13 cellular contexts compared by ENCODE assay signal in the genomic region with DNA sequence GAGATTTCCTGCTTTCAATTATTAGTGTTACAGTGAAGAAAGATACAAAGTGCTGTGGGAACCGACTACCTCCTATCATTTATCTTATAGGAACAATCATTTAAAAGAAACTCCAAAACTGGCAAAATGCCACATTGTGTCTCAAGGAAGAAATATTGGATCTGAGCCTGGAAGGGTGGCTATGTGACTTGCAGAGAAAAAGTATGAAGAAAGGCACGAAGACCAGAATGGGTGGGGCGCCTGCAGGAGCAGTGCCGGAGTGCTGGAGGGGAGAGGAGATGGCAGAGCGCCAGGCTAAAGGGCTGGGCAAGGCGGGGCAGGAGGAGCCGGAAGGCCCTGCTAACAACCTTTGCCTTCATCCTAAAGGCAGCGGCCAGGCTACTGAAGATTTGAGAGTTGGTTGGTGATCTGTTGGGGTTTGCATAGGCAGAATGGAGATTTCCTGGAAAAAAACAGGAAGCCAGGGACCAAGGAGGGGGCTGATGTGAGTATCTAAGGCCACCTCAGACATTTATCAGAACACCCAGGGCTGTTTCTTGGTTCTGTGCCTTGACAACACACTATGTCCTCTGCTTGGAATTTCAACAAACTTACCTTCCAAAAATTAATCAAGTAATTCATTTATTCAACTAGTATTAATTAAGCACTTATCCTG.
DNase-seq lines count a peak whose midpoint lies in the region; ATAC-seq and TF ChIP-seq lines count a peak whose summit lies in the region.
"Had no signal": no experiment of that assay in that cellular context is flagged by ENCODE, and none has a peak within 500 bp of the region (broad histone marks: within the 10 kb centered on the region; RNA-seq: fewer than 3 reads in every experiment).

No MANE protein-coding gene starts in this region.

- H3K9me3 ChIP-seq in mesenchymal stem cell (ENCODE audit: control insufficient read depth, low read length), result no peaks in the 10 kb centered on the region
- H3K9me3 ChIP-seq: heart left ventricle had no signal

- DNase-seq in CD1c-positive myeloid dendritic cell (ENCODE audit: extremely low spot score) (peak; percentile 14), NCI-H226 (peak; percentile 22), chondrocyte (ENCODE audit: low spot score) (no peak), mesenchymal stem cell (peak; percentile 33), substantia nigra (lab: John Stamatoyannopoulos, UW) (no peak), Kasumi-1 (lab: John Stamatoyannopoulos, UW) (no peak), GM23338 (ENCODE audit: low spot score) (no peak)
- no peak for DNase-seq in activated naive CD8-positive, alpha-beta T cell treated with anti-CD3 and anti-CD28 coated beads for 36 hours
- DNase-seq: activated CD8-positive, alpha-beta T cell treated with anti-CD3 and anti-CD28 coated beads for 36 hours; amniotic stem cell; C1 segment of cervical spinal cord; SHP77 had no signal

- H3K23ac ChIP-seq in mesenchymal stem cell (ENCODE audit: low read length in 2 of 2), result no peak overlapping the region

- TF ChIP-seq CTCF in chondrocyte (IDR thresholded peaks at IDR 0.05) (no peak), GM23338 (conservative IDR thresholded peaks at IDR 0.05; ENCODE audit: low read depth in 2 of 2) (no peak)

- H2AFZ ChIP-seq in mesenchymal stem cell (ENCODE audit: low read depth, low read length) (no peak overlapping the region), GM23338 (no peak overlapping the region)

- no peaks in the 10 kb centered on the region for H3K36me3 ChIP-seq in mesenchymal stem cell (ENCODE audit: control insufficient read depth in 1 of 2, insufficient read depth in 2 of 2, low read depth in 1 of 2, low read length in 2 of 2)
- no peaks in the 10 kb centered on the region for H3K36me3 ChIP-seq in GM23338 (ENCODE audit: insufficient read depth)
- H3K36me3 ChIP-seq: heart left ventricle had no signal

- H3K18ac ChIP-seq in mesenchymal stem cell (ENCODE audit: low read depth in 1 of 2, low read length in 2 of 2), result peak overlapping the region in 1 of 2 experiments; percentile 9

- no peaks in the 10 kb centered on the region for H4K20me1 ChIP-seq in GM23338 (replicated peaks; ENCODE audit: insufficient read depth)

- H3K9me3 Mint-ChIP-seq in chondrocyte (ENCODE audit: low read depth) (no peaks in the 10 kb centered on the region), GM23338 (no peaks in the 10 kb centered on the region; the same call in 2 of the 3 replicates)
- no peaks in the 10 kb centered on the region for H3K9me3 Mint-ChIP-seq in activated naive CD8-positive, alpha-beta T cell treated with anti-CD3 and anti-CD28 coated beads for 36 hours
- H3K9me3 Mint-ChIP-seq: activated CD8-positive, alpha-beta T cell treated with anti-CD3 and anti-CD28 coated beads for 36 hours had no signal

- no peak overlapping the region for H4K8ac ChIP-seq in mesenchymal stem cell (ENCODE audit: low read length)

- H3K4me1 Mint-ChIP-seq in chondrocyte (ENCODE audit: low read depth) (peaks cover 34% of the 10 kb centered on the region), GM23338 (peaks cover 18% of the 10 kb centered on the region)
- H3K4me1 Mint-ChIP-seq in activated naive CD8-positive, alpha-beta T cell treated with anti-CD3 and anti-CD28 coated beads for 36 hours, result no peaks in the 10 kb centered on the region

- 83% methylated on average over 7 of the region's 8 CpGs for WGBS in mesenchymal stem cell

- no peak overlapping the region for H4K91ac ChIP-seq in mesenchymal stem cell (ENCODE audit: low read length)

- H3K27me3 Mint-ChIP-seq in chondrocyte (ENCODE audit: low read depth) (no peaks in the 10 kb centered on the region), GM23338 (ENCODE audit: insufficient read depth, low read depth, poor library complexity) (peaks cover 1% of the 10 kb centered on the region)
- H3K27me3 Mint-ChIP-seq in activated naive CD8-positive, alpha-beta T cell treated with anti-CD3 and anti-CD28 coated beads for 36 hours, result peaks cover 11% of the 10 kb centered on the region

- no peak overlapping the region for H2BK12ac ChIP-seq in mesenchymal stem cell (ENCODE audit: low read length in 2 of 2)

- H3K79me2 ChIP-seq in GM23338 (replicated peaks; ENCODE audit: insufficient read depth), result no peaks in the 10 kb centered on the region

- no peaks in the 10 kb centered on the region for H3F3A ChIP-seq in GM23338 (replicated peaks; ENCODE audit: low read depth)

- no peaks in the 10 kb centered on the region for H3K36me3 Mint-ChIP-seq in chondrocyte (ENCODE audit: low read depth)
- H3K36me3 Mint-ChIP-seq in activated naive CD8-positive, alpha-beta T cell treated with anti-CD3 and anti-CD28 coated beads for 36 hours, result no peaks in the 10 kb centered on the region
- H3K36me3 Mint-ChIP-seq in GM23338 (ENCODE audit: low read depth), result no peaks in the 10 kb centered on the region

- H2BK120ac ChIP-seq in mesenchymal stem cell (ENCODE audit: low read depth, low read length), result no peak overlapping the region

- H2BK5ac ChIP-seq in mesenchymal stem cell (ENCODE audit: low read depth, low read length, poor library complexity, severe bottlenecking), result no peak overlapping the region

- H3K79me1 ChIP-seq in mesenchymal stem cell (replicated peaks; ENCODE audit: low read length, poor library complexity, severe bottlenecking), result no peaks in the 10 kb centered on the region

- H3K27me3 ChIP-seq in mesenchymal stem cell (ENCODE audit: control insufficient read depth in 1 of 2, insufficient read depth in 1 of 2, low read length in 2 of 2) (peaks cover 0 to 5% of the 10 kb centered on the region in 2 experiments), GM23338 (ENCODE audit: insufficient read depth) (no peaks in the 10 kb centered on the region)
- H3K27me3 ChIP-seq: heart left ventricle had no signal

- peaks cover 6% of the 10 kb centered on the region for H3K9me2 ChIP-seq in GM23338 (ENCODE audit: insufficient read depth)

- H3K4ac ChIP-seq in mesenchymal stem cell (ENCODE audit: low read depth in 1 of 2, low read length in 2 of 2), result peak overlapping the region in 1 of 2 experiments; percentile 13

- H2AK5ac ChIP-seq in mesenchymal stem cell (ENCODE audit: low read length, severe bottlenecking), result no peak overlapping the region

- H3K9ac ChIP-seq in mesenchymal stem cell (ENCODE audit: low read length), result no peak overlapping the region

- H3K4me1 ChIP-seq in mesenchymal stem cell (ENCODE audit: control insufficient read depth, insufficient read depth, low read depth, low read length), result peaks cover 18% of the 10 kb centered on the region
- no peaks in the 10 kb centered on the region for H3K4me1 ChIP-seq in GM23338 (ENCODE audit: insufficient read depth)

- H2BK15ac ChIP-seq in mesenchymal stem cell (ENCODE audit: low read depth, poor library complexity, severe bottlenecking), result no peak overlapping the region

- H3K27ac Mint-ChIP-seq in chondrocyte (ENCODE audit: unreplicated experiment), result peak overlapping the region; percentile 42
- H3K27ac Mint-ChIP-seq in activated naive CD8-positive, alpha-beta T cell treated with anti-CD3 and anti-CD28 coated beads for 36 hours, result no peak overlapping the region
- H3K27ac Mint-ChIP-seq in GM23338, result no peak overlapping the region
- H3K27ac Mint-ChIP-seq: activated CD8-positive, alpha-beta T cell treated with anti-CD3 and anti-CD28 coated beads for 36 hours had no signal

- no peak for ATAC-seq in GM23338
- ATAC-seq: activated CD8-positive, alpha-beta T cell treated with anti-CD3 and anti-CD28 coated beads for 36 hours had no signal

- H3K4me3 Mint-ChIP-seq in chondrocyte (ENCODE audit: unreplicated experiment), result no peak overlapping the region
- no peak overlapping the region for H3K4me3 Mint-ChIP-seq in activated naive CD8-positive, alpha-beta T cell treated with anti-CD3 and anti-CD28 coated beads for 36 hours
- no peak overlapping the region for H3K4me3 Mint-ChIP-seq in GM23338
- H3K4me3 Mint-ChIP-seq: activated CD8-positive, alpha-beta T cell treated with anti-CD3 and anti-CD28 coated beads for 36 hours had no signal

- H3K27ac ChIP-seq in mesenchymal stem cell (ENCODE audit: low read length, poor library complexity, severe bottlenecking) (no peak overlapping the region), substantia nigra (ENCODE audit: low read depth, low read length, poor library complexity, severe bottlenecking) (no peak overlapping the region), GM23338 (ENCODE audit: low read depth) (no peak overlapping the region)
- H3K27ac ChIP-seq: heart left ventricle had no signal

- H3K4me2 ChIP-seq in mesenchymal stem cell (ENCODE audit: low read length, poor library complexity, severe bottlenecking) (no peak overlapping the region), GM23338 (no peak overlapping the region)

- no peak overlapping the region for H3K14ac ChIP-seq in mesenchymal stem cell (ENCODE audit: low read length in 2 of 2)

- no peak overlapping the region for H3K4me3 ChIP-seq in mesenchymal stem cell (ENCODE audit: insufficient read depth in 1 of 2, low read depth in 1 of 2, low read length in 2 of 2)
- no peak overlapping the region for H3K4me3 ChIP-seq in GM23338
- H3K4me3 ChIP-seq: heart left ventricle had no signal

TF ChIP-seq in GM23338, 12 proteins besides CTCF, POLR2A, EP300 and RAD21 (continues in another document):
- TF ChIP-seq JUNB (IDR thresholded peaks at IDR 0.05; ENCODE audit: unreplicated experiment), result no peak
- no peak for TF ChIP-seq EZH2 (IDR thresholded peaks at IDR 0.05; ENCODE audit: low read depth, unreplicated experiment)
- TF ChIP-seq, protein P1, sequence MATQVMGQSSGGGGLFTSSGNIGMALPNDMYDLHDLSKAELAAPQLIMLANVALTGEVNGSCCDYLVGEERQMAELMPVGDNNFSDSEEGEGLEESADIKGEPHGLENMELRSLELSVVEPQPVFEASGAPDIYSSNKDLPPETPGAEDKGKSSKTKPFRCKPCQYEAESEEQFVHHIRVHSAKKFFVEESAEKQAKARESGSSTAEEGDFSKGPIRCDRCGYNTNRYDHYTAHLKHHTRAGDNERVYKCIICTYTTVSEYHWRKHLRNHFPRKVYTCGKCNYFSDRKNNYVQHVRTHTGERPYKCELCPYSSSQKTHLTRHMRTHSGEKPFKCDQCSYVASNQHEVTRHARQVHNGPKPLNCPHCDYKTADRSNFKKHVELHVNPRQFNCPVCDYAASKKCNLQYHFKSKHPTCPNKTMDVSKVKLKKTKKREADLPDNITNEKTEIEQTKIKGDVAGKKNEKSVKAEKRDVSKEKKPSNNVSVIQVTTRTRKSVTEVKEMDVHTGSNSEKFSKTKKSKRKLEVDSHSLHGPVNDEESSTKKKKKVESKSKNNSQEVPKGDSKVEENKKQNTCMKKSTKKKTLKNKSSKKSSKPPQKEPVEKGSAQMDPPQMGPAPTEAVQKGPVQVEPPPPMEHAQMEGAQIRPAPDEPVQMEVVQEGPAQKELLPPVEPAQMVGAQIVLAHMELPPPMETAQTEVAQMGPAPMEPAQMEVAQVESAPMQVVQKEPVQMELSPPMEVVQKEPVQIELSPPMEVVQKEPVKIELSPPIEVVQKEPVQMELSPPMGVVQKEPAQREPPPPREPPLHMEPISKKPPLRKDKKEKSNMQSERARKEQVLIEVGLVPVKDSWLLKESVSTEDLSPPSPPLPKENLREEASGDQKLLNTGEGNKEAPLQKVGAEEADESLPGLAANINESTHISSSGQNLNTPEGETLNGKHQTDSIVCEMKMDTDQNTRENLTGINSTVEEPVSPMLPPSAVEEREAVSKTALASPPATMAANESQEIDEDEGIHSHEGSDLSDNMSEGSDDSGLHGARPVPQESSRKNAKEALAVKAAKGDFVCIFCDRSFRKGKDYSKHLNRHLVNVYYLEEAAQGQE (IDR thresholded peaks at IDR 0.05; ENCODE audit: unreplicated experiment), result no peak
- no peak for TF ChIP-seq STAT1 (IDR thresholded peaks at IDR 0.05; ENCODE audit: unreplicated experiment)

Comparison
In these comparisons a context has a peak if more than half of its experiments do, and no peak if none do; other contexts are left out.
1. DNase-seq: peak in CD1c-positive myeloid dendritic cell (single experiment), NCI-H226 (single experiment) and mesenchymal stem cell (single experiment); none in chondrocyte (single experiment), activated naive CD8-positive, alpha-beta T cell treated with anti-CD3 and anti-CD28 coated beads for 36 hours (single experiment), substantia nigra (0 of 49), Kasumi-1 (0 of 2) and GM23338 (single experiment).